In the genomic region with DNA sequence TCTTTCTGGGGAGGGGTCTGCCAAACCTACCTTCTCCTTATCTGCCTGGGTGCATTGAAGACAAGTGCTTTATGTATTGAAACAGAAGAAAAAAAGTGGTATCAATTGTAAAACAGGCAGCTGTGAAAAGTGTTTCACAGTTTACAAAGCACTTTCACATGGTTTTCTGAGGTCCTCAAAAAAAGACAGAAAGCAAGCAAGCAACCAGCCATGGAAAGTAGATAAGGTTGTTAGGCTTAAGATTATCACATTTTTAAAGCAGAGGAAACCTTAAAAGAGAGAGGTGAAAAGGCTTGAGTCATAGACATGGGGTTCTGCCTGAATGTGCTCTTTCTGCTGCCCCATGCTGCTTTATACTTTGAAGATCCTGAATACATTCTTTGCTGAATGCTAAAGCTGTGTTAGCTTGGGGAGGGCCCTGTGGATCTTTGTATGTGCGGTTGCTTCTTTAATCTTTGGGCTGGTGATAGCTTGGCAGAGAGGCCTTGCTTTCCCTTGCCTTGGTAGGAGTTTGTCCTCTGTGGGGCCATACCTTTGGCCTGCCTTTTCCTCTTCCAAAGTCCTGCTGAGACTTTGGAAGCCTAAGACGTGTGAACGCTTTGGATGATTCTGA, we compare ENCODE assay signal across 1 cellular context.
TF ChIP-seq lines count a peak whose summit lies in the region.

No MANE protein-coding gene starts in this region.

TF ChIP-seq in HepG2, 621 proteins besides CTCF, POLR2A, EP300 and RAD21 (continued from another document):
- TF ChIP-seq, protein P1, sequence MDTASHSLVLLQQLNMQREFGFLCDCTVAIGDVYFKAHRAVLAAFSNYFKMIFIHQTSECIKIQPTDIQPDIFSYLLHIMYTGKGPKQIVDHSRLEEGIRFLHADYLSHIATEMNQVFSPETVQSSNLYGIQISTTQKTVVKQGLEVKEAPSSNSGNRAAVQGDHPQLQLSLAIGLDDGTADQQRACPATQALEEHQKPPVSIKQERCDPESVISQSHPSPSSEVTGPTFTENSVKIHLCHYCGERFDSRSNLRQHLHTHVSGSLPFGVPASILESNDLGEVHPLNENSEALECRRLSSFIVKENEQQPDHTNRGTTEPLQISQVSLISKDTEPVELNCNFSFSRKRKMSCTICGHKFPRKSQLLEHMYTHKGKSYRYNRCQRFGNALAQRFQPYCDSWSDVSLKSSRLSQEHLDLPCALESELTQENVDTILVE (CRISPR knock-in tag; IDR thresholded peaks at IDR 0.05) = no peak
- TF ChIP-seq NR2F1 (CRISPR knock-in tag; IDR thresholded peaks at IDR 0.05) = no peak
- TF ChIP-seq, protein P2, sequence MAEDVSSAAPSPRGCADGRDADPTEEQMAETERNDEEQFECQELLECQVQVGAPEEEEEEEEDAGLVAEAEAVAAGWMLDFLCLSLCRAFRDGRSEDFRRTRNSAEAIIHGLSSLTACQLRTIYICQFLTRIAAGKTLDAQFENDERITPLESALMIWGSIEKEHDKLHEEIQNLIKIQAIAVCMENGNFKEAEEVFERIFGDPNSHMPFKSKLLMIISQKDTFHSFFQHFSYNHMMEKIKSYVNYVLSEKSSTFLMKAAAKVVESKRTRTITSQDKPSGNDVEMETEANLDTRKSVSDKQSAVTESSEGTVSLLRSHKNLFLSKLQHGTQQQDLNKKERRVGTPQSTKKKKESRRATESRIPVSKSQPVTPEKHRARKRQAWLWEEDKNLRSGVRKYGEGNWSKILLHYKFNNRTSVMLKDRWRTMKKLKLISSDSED (CRISPR knock-in tag; IDR thresholded peaks at IDR 0.05) = no peak
- no peak for TF ChIP-seq ZNF737 (CRISPR knock-in tag; IDR thresholded peaks at IDR 0.05; ENCODE audit: borderline replicate concordance)
- no peak for TF ChIP-seq GTF2F1 (IDR thresholded peaks at IDR 0.05; ENCODE audit: low read length)
- 0 out of 2 replicates have a peak, but pooled peaks have one; percentile 47 for TF ChIP-seq MXD4 (CRISPR knock-in tag; IDR thresholded peaks at IDR 0.05)
- peak; percentile 35; the same call in 1 of the 2 replicates for TF ChIP-seq HNF4G (IDR thresholded peaks at IDR 0.05; ENCODE audit: borderline replicate concordance, low read depth, low read length)
- no peak for TF ChIP-seq HNF4G (CRISPR knock-in tag; IDR thresholded peaks at IDR 0.05; ENCODE audit: borderline replicate concordance, low read depth)
- TF ChIP-seq HNF4A (CRISPR knock-in tag; IDR thresholded peaks at IDR 0.05) = peak; percentile 24
- TF ChIP-seq TAF1 (CRISPR knock-in tag; IDR thresholded peaks at IDR 0.05) = 0 out of 2 replicates have a peak, but pooled peaks have one; percentile 25
- no peak for TF ChIP-seq TBP (CRISPR knock-in tag; IDR thresholded peaks at IDR 0.05)
- no peak for TF ChIP-seq MAF1 (CRISPR knock-in tag; IDR thresholded peaks at IDR 0.05; ENCODE audit: borderline replicate concordance)
- peak; percentile 23; the same call in 1 of the 2 replicates for TF ChIP-seq ZBTB7B (CRISPR knock-in tag; IDR thresholded peaks at IDR 0.05)
- no peak for TF ChIP-seq MAFK (conservative IDR thresholded peaks at IDR 0.05 in 1 of 2, IDR thresholded peaks at IDR 0.05 in 1 of 2; ENCODE audit: low read length in 2 of 2)
- peak; percentile 33; the same call in 1 of the 2 replicates for TF ChIP-seq DMAP1 (CRISPR knock-in tag; IDR thresholded peaks at IDR 0.05)
- peak; percentile 7; the same call in 1 of the 2 replicates for TF ChIP-seq STAG1 (CRISPR knock-in tag; IDR thresholded peaks at IDR 0.05)
- TF ChIP-seq, protein P3, sequence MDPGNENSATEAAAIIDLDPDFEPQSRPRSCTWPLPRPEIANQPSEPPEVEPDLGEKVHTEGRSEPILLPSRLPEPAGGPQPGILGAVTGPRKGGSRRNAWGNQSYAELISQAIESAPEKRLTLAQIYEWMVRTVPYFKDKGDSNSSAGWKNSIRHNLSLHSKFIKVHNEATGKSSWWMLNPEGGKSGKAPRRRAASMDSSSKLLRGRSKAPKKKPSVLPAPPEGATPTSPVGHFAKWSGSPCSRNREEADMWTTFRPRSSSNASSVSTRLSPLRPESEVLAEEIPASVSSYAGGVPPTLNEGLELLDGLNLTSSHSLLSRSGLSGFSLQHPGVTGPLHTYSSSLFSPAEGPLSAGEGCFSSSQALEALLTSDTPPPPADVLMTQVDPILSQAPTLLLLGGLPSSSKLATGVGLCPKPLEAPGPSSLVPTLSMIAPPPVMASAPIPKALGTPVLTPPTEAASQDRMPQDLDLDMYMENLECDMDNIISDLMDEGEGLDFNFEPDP (CRISPR knock-in tag; conservative IDR thresholded peaks at IDR 0.05) = no peak
- 0 out of 2 replicates have a peak, but pooled peaks have one; percentile 45 for TF ChIP-seq TCF7 (IDR thresholded peaks at IDR 0.05; ENCODE audit: low read depth)
- 0 out of 2 replicates have a peak, but pooled peaks have one; percentile 4 for TF ChIP-seq SNAI1 (CRISPR knock-in tag; IDR thresholded peaks at IDR 0.05; ENCODE audit: borderline replicate concordance)
- no peak for TF ChIP-seq HNRNPUL1 (IDR thresholded peaks at IDR 0.05; ENCODE audit: low read depth, low read length)
- no peak for TF ChIP-seq NR2F6 (IDR thresholded peaks at IDR 0.05)
- TF ChIP-seq NR2F6 (CRISPR knock-in tag; IDR thresholded peaks at IDR 0.05) = 0 out of 2 replicates have a peak, but pooled peaks have one; percentile 8
- TF ChIP-seq, protein P4, sequence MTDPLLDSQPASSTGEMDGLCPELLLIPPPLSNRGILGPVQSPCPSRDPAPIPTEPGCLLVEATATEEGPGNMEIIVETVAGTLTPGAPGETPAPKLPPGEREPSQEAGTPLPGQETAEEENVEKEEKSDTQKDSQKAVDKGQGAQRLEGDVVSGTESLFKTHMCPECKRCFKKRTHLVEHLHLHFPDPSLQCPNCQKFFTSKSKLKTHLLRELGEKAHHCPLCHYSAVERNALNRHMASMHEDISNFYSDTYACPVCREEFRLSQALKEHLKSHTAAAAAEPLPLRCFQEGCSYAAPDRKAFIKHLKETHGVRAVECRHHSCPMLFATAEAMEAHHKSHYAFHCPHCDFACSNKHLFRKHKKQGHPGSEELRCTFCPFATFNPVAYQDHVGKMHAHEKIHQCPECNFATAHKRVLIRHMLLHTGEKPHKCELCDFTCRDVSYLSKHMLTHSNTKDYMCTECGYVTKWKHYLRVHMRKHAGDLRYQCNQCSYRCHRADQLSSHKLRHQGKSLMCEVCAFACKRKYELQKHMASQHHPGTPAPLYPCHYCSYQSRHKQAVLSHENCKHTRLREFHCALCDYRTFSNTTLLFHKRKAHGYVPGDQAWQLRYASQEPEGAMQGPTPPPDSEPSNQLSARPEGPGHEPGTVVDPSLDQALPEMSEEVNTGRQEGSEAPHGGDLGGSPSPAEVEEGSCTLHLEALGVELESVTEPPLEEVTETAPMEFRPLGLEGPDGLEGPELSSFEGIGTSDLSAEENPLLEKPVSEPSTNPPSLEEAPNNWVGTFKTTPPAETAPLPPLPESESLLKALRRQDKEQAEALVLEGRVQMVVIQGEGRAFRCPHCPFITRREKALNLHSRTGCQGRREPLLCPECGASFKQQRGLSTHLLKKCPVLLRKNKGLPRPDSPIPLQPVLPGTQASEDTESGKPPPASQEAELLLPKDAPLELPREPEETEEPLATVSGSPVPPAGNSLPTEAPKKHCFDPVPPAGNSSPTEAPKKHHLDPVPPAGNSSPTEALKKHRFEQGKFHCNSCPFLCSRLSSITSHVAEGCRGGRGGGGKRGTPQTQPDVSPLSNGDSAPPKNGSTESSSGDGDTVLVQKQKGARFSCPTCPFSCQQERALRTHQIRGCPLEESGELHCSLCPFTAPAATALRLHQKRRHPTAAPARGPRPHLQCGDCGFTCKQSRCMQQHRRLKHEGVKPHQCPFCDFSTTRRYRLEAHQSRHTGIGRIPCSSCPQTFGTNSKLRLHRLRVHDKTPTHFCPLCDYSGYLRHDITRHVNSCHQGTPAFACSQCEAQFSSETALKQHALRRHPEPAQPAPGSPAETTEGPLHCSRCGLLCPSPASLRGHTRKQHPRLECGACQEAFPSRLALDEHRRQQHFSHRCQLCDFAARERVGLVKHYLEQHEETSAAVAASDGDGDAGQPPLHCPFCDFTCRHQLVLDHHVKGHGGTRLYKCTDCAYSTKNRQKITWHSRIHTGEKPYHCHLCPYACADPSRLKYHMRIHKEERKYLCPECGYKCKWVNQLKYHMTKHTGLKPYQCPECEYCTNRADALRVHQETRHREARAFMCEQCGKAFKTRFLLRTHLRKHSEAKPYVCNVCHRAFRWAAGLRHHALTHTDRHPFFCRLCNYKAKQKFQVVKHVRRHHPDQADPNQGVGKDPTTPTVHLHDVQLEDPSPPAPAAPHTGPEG (CRISPR knock-in tag; IDR thresholded peaks at IDR 0.05) = peak; percentile 43; the same call in 1 of the 2 replicates
- no peak for TF ChIP-seq ZNF713 (CRISPR knock-in tag; IDR thresholded peaks at IDR 0.05)
- 0 out of 2 replicates have a peak, but pooled peaks have one; percentile 17 for TF ChIP-seq ZNF788 (CRISPR knock-in tag; IDR thresholded peaks at IDR 0.05; ENCODE audit: borderline replicate concordance)
- no peak for TF ChIP-seq KDM3A (CRISPR knock-in tag; IDR thresholded peaks at IDR 0.05; ENCODE audit: low read depth)
